Comparison of ENCODE assay signal across 10 cellular contexts in genomic region chr3:71784201-71784913, GRCh38. TPM values are rescaled to one million over a fixed set of nuclear protein-coding genes. Genes with fewer than 3 reads are reported as not detected.
DNase-seq lines count a peak whose midpoint lies in the region; ATAC-seq and TF ChIP-seq lines count a peak whose summit lies in the region.
"Had no signal": no experiment of that assay in that cellular context is flagged by ENCODE, and none has a peak within 500 bp of the region (broad histone marks: within the 10 kb centered on the region; RNA-seq: fewer than 3 reads in every experiment).

No MANE protein-coding gene starts in this region.

- no peaks in the 10 kb centered on the region for H3K36me3 ChIP-seq in hepatocyte (replicated peaks; ENCODE audit: insufficient read depth, low read depth)

- no peaks in the 10 kb centered on the region for H3K9me3 ChIP-seq in H9 (ENCODE audit: control insufficient read depth, low read depth, low read length)
- no peaks in the 10 kb centered on the region for H3K9me3 ChIP-seq in T-helper 17 cell (ENCODE audit: control insufficient read depth, low read length, poor library complexity, severe bottlenecking)
- no peaks in the 10 kb centered on the region for H3K9me3 ChIP-seq in hepatocyte (ENCODE audit: low read depth)

- H3K4me2 ChIP-seq in H9 (ENCODE audit: insufficient read depth, insufficient read length, low read length): peak overlapping the region; percentile 56
- peak overlapping the region; percentile 92 for H3K4me2 ChIP-seq in hepatocyte

- no peak overlapping the region for H3K27ac ChIP-seq in H9 (ENCODE audit: insufficient read length, low read depth, low read length)
- H3K27ac ChIP-seq in hepatocyte: no peak overlapping the region

- H3K23me2 ChIP-seq in H9 (ENCODE audit: insufficient read length, low read depth, low read length, poor library complexity, severe bottlenecking): no peaks in the 10 kb centered on the region

- H4K5ac ChIP-seq in H9 (ENCODE audit: insufficient read length, low read depth, low read length): no peak overlapping the region

- H3K4me3 Mint-ChIP-seq in H9: peak overlapping the region; percentile 56 to 84
- H3K4me3 Mint-ChIP-seq in T-helper 17 cell: peak overlapping the region; percentile 86

- H3K23ac ChIP-seq in H9 (ENCODE audit: insufficient read length, low read depth, low read length): no peak overlapping the region

- H3T11ph ChIP-seq in H9 (ENCODE audit: low read length): no peak overlapping the region

- no peak overlapping the region for H3K14ac ChIP-seq in H9 (ENCODE audit: insufficient read depth, low read length)

- H3K36me3 Mint-ChIP-seq in H9 (ENCODE audit: insufficient read depth in 1 of 3, low read depth in 3 of 3) (no peaks in the 10 kb centered on the region), T-helper 17 cell (ENCODE audit: low read depth) (no peaks in the 10 kb centered on the region)

- H2BK5ac ChIP-seq in H9 (ENCODE audit: insufficient read length, low read length): no peak overlapping the region

- H2BK20ac ChIP-seq in H9 (ENCODE audit: low read depth, low read length, poor library complexity, severe bottlenecking): no peak overlapping the region

- no peak overlapping the region for H4K8ac ChIP-seq in H9 (replicated peaks; ENCODE audit: insufficient read length, low read depth, low read length)

- no peak overlapping the region for H3K4ac ChIP-seq in H9 (ENCODE audit: low read depth, low read length)

- H3K18ac ChIP-seq in H9 (ENCODE audit: insufficient read length, low read depth, low read length): no peak overlapping the region

- peaks cover 4% of the 10 kb centered on the region; the same call in 1 of the 2 replicates for H3K4me1 ChIP-seq in H9 (ENCODE audit: insufficient read depth, low read length)
- H3K4me1 ChIP-seq in hepatocyte (ENCODE audit: insufficient read depth): peaks cover 6% of the 10 kb centered on the region

- no peak overlapping the region for H2AK5ac ChIP-seq in H9 (ENCODE audit: insufficient read length, low read length)

- no peaks in the 10 kb centered on the region for H3K9me2 ChIP-seq in hepatocyte (replicated peaks; ENCODE audit: insufficient read depth)

- H3K4me3 ChIP-seq in hepatocyte (no peak overlapping the region), skeletal muscle cell (ENCODE audit: low read depth, low read length) (peak overlapping the region; percentile 27)

- no peak overlapping the region for H2BK15ac ChIP-seq in H9 (ENCODE audit: low read depth, low read length)

- no peak overlapping the region for H3K9ac ChIP-seq in H9 (ENCODE audit: extremely low read depth, insufficient read length, low read length)

- H2AFZ ChIP-seq in H9 (ENCODE audit: low read length): no peak overlapping the region
- no peak overlapping the region for H2AFZ ChIP-seq in hepatocyte

- H3K79me1 ChIP-seq in H9 (ENCODE audit: insufficient read depth, low read depth, low read length, poor library complexity, severe bottlenecking): no peaks in the 10 kb centered on the region

- DNase-seq in H9: no peak
- no peak for DNase-seq in T-helper 17 cell
- DNase-seq in hepatocyte (ENCODE audit: low spot score): no peak
- no peak for DNase-seq in skeletal muscle cell (ENCODE audit: low read depth)
- no peak for DNase-seq in AG08396 (ENCODE audit: low spot score)
- no peak for DNase-seq in COLO668 (lab: John Stamatoyannopoulos, UW; ENCODE audit: unreplicated experiment)
- DNase-seq in MV-4-11 (lab: John Stamatoyannopoulos, UW): no peak
- DNase-seq: NCI-H187 treated with DMSO at 0.1 percent for 48 hours had no signal

- no peak overlapping the region for H2BK12ac ChIP-seq in H9 (ENCODE audit: insufficient read length, low read depth, low read length)

- H3K27ac Mint-ChIP-seq in H9 (no peak overlapping the region), T-helper 17 cell (no peak overlapping the region)

- H4K20me1 ChIP-seq in H9 (ENCODE audit: control insufficient read depth, insufficient read depth, insufficient read length) (no peaks in the 10 kb centered on the region), hepatocyte (ENCODE audit: insufficient read depth, poor library complexity, severe bottlenecking) (no peaks in the 10 kb centered on the region)

- WGBS in H9 (ENCODE audit: extremely low coverage, insufficient read length, low lambda C conversion rate): no CpG with 5 or more reads among the region's 23 CpGs
- 2% methylated on average over 23 of the region's 23 CpGs for WGBS in hepatocyte (ENCODE audit: low lambda C conversion rate, missing lambda C conversion rate)

- H3K27me3 Mint-ChIP-seq in H9 (ENCODE audit: low read depth): peaks cover 63% of the 10 kb centered on the region
- H3K27me3 Mint-ChIP-seq in T-helper 17 cell: peaks cover 47% of the 10 kb centered on the region

- no peaks in the 10 kb centered on the region for H3K79me2 ChIP-seq in H9 (ENCODE audit: insufficient read depth, low read length)
- H3K79me2 ChIP-seq in hepatocyte: no peaks in the 10 kb centered on the region

- H2BK120ac ChIP-seq in H9 (ENCODE audit: low read depth, low read length, poor library complexity, severe bottlenecking): no peak overlapping the region

- no peak for TF ChIP-seq POLR2A in GM18505 (IDR thresholded peaks at IDR 0.05; ENCODE audit: borderline replicate concordance, extremely low read depth, insufficient read depth, insufficient read length)

- TF ChIP-seq CTCF in H9 (conservative IDR thresholded peaks at IDR 0.05): no peak
- no peak for TF ChIP-seq CTCF in hepatocyte (IDR thresholded peaks at IDR 0.05; ENCODE audit: poor library complexity)

- H3K27me3 ChIP-seq in H9 (ENCODE audit: insufficient read depth, low read length): peaks cover 23% of the 10 kb centered on the region
- H3K27me3 ChIP-seq in hepatocyte: peaks cover 88% of the 10 kb centered on the region

- H3K4me1 Mint-ChIP-seq in H9: peaks cover 36 to 43% of the 10 kb centered on the region in 2 experiments
- peaks cover 19% of the 10 kb centered on the region for H3K4me1 Mint-ChIP-seq in T-helper 17 cell

- H4K91ac ChIP-seq in H9 (ENCODE audit: insufficient read length, low read depth, low read length): no peak overlapping the region

- no peaks in the 10 kb centered on the region; a peak in 1 of 5 replicates for H3K9me3 Mint-ChIP-seq in H9

- H3K56ac ChIP-seq in H9 (ENCODE audit: insufficient read length, low read depth, low read length): no peak overlapping the region

- ATAC-seq in T-helper 17 cell (no peak), GM18505 (IDR thresholded peaks at IDR 0.05; ENCODE audit: unreplicated experiment) (no peak)

RNA-seq across cellular contexts. Expression of gene PROK2, which starts 0.6 kb away (rescaled TPM):
- total RNA-seq in H9 (2021) (1.4 and 1.7 TPM in 2 replicates), T-helper 17 cell (1 to 10 TPM in 1 of 2 donors, under 1 TPM in 1; 0.65 to 1.5 TPM), hepatocyte (not detected in 2 replicates)
- 0.29 TPM in 1 of 2 replicates, not detected in the other for polyA plus RNA-seq in hepatocyte
- total RNA-seq: dermis microvascular lymphatic vessel endothelial cell had no signal

RNA-seq across cellular contexts. Expression of gene GPR27, which starts 30.7 kb away (rescaled TPM):
- total RNA-seq in H9 (2021): 15.5 and 17.7 TPM in 2 replicates
- 1 to 10 TPM; 1.0 TPM for total RNA-seq in T-helper 17 cell
- total RNA-seq in hepatocyte: 1.4 and 3.1 TPM in 2 replicates
- polyA plus RNA-seq in hepatocyte: 2.2 and 2.9 TPM in 2 replicates
- total RNA-seq: dermis microvascular lymphatic vessel endothelial cell had no signal

RNA-seq across cellular contexts. Expression of gene EIF4E3, which starts 59.2 kb away (rescaled TPM):
- 12.9 and 13.1 TPM in 2 replicates for total RNA-seq in H9 (2021)
- 10 to 100 TPM; 41.4 to 63.7 TPM for total RNA-seq in T-helper 17 cell
- total RNA-seq in hepatocyte: 4.1 and 5.4 TPM in 2 replicates
- 6.6 and 7.4 TPM in 2 replicates for polyA plus RNA-seq in hepatocyte
